ENCODE assay signal across 8 cellular contexts in the genomic region with DNA sequence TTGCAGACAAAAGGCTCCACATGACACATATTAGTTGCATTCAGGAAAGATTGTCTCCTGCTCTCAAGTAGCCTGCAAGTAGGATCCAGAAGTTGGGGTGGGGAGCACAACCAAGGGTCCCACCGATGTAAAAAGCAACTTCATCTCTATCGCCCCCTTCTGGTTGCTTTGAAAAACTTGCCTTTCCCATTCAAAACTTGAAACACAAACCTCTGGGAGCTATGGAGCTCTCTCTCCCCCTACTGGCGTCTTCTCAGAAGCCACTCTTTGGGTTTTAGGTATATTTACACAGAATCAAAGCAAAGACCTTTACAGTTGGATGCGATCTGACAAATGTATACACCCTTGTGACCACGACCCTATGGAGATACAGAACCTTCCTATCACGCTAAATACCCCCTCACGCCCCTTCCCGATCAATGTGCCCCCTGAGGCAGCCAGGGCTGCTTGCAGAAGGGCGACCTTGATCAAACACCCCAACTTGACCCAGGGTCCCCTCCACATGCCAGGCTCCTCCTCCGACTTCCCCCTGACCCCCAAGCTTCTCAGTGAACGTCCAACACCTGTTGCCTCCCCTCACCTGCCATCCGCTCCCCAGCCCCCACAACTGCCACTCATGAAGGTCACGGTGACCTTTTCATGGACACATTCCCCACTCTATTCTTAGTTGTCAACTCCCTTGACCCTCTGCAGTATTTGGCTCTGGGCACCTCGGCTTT. TPM values are rescaled to one million over a fixed set of nuclear protein-coding genes. Genes with fewer than 3 reads are reported as not detected.
DNase-seq lines count a peak whose midpoint lies in the region; ATAC-seq, FAIRE-seq and TF ChIP-seq lines count a peak whose summit lies in the region.

No MANE protein-coding gene starts in this region.

- no peaks in the 10 kb centered on the region for H3K27me3 ChIP-seq in BJ (ENCODE audit: control insufficient read depth, insufficient read depth, low read length)

- ATAC-seq in GM21423 (IDR thresholded peaks at IDR 0.05; ENCODE audit: unreplicated experiment) (peak; percentile 55), left colon (peak; percentile 51), GM21737 (IDR thresholded peaks at IDR 0.05; ENCODE audit: unreplicated experiment) (no peak)
- ATAC-seq in stimulated activated naive CD8-positive, alpha-beta T cell treated with anti-CD3 and anti-CD28 coated beads, Interleukin-15, Interleukin-2, amounts not matched to agents 100 U/mL and 50 U/mL, for 24 hours = peak; percentile 55

- peak; percentile 99 for TF ChIP-seq CTCF in BJ (IDR thresholded peaks at IDR 0.05; ENCODE audit: insufficient read depth, low read depth, low read length)
- peak; percentile 100 for TF ChIP-seq CTCF in choroid plexus epithelial cell (conservative IDR thresholded peaks at IDR 0.05; ENCODE audit: low read depth, low read length)

- DNase-seq in BJ (ENCODE audit: low read depth) = no peak
- peak; percentile 83 for DNase-seq in NCI-H2196 (lab: John Stamatoyannopoulos, UW; ENCODE audit: unreplicated experiment)
- DNase-seq in choroid plexus epithelial cell (ENCODE audit: low read depth) = peak; percentile 91
- DNase-seq in left colon = peak; percentile 58 to 72
- DNase-seq in stimulated activated naive CD8-positive, alpha-beta T cell treated with anti-CD3 and anti-CD28 coated beads, Interleukin-15, Interleukin-2, amounts not matched to agents 100 U/mL and 50 U/mL, for 24 hours = peak; percentile 65

- CTCF ChIA-PET in BJ (lab: Yijun Ruan, JAX) = interaction anchor here (0.7 to 6.8 kb wide), 37 partner anchors 8 to 157 kb away, joined by 3 to 55 read pairs (median 6); a partner anchor contains a TSS

- no peak overlapping the region for H3K4me3 ChIP-seq in BJ (ENCODE audit: low read depth, low read length)
- H3K4me3 ChIP-seq in choroid plexus epithelial cell (ENCODE audit: low read depth, low read length) = no peak overlapping the region

- peaks cover 4% of the 10 kb centered on the region; the same call in 1 of the 2 replicates for H3K36me3 ChIP-seq in BJ (ENCODE audit: control insufficient read depth, insufficient read depth, low read length)

- FAIRE-seq in TTC549 (lab: Jason Lieb, UNC) = peak; percentile 65

- intact Hi-C loops in left colon (cut with DNase I, micrococcal nuclease) = no loop called here

- POLR2A ChIA-PET in BJ (lab: Charles Lee) = interaction anchor here (0.5 to 0.6 kb wide), 2 partner anchors 33 to 76 kb away, joined by 3 to 10 read pairs; no protein-coding TSS in a partner anchor

RNA-seq across cellular contexts. Expression of a gene that starts 10.1 kb away (rescaled TPM):
- 59.2 and 87.6 TPM in 2 replicates for polyA plus RNA-seq in BJ (2011; rRNA removed)
- 37.5 and 65.3 TPM in 2 replicates for polyA minus RNA-seq in BJ (2011; rRNA and poly(A)+ RNA removed)
- total RNA-seq in left colon = 10 to 100 TPM; 62.8 to 66.4 TPM

RNA-seq across cellular contexts. Expression of a gene that starts 10.8 kb away (rescaled TPM):
- 0.12 and 0.13 TPM in 2 replicates for polyA plus RNA-seq in BJ (2011; rRNA removed)
- polyA minus RNA-seq in BJ (2011; rRNA and poly(A)+ RNA removed) = 0.31 TPM in 1 of 2 replicates, not detected in the other
- 10 to 100 TPM; 22.4 to 26.1 TPM for total RNA-seq in left colon

RNA-seq across cellular contexts. Expression of a gene that starts 20.7 kb away (rescaled TPM):
- 0.42 and 0.43 TPM in 2 replicates for polyA plus RNA-seq in BJ (2011; rRNA removed)
- 0.57 and 2.2 TPM in 2 replicates for polyA minus RNA-seq in BJ (2011; rRNA and poly(A)+ RNA removed)
- total RNA-seq in left colon = 10 to 100 TPM; 20.5 to 26.4 TPM

RNA-seq across cellular contexts. Expression of a gene that starts 42.5 kb away (rescaled TPM):
- polyA plus RNA-seq in BJ (2011; rRNA removed) = 52.4 and 68.9 TPM in 2 replicates
- 24.2 and 29.5 TPM in 2 replicates for polyA minus RNA-seq in BJ (2011; rRNA and poly(A)+ RNA removed)
- total RNA-seq in left colon = 10 to 100 TPM; 18.2 to 21.7 TPM

RNA-seq across cellular contexts. Expression of a gene that starts 57.8 kb away (rescaled TPM):
- polyA plus RNA-seq in BJ (2011; rRNA removed) = 77.3 and 98.8 TPM in 2 replicates
- polyA minus RNA-seq in BJ (2011; rRNA and poly(A)+ RNA removed) = 19.1 and 24.5 TPM in 2 replicates
- total RNA-seq in left colon = 100 to 1,000 TPM; 411 to 508 TPM
